9 cellular contexts compared by ENCODE assay signal in the genomic region with DNA sequence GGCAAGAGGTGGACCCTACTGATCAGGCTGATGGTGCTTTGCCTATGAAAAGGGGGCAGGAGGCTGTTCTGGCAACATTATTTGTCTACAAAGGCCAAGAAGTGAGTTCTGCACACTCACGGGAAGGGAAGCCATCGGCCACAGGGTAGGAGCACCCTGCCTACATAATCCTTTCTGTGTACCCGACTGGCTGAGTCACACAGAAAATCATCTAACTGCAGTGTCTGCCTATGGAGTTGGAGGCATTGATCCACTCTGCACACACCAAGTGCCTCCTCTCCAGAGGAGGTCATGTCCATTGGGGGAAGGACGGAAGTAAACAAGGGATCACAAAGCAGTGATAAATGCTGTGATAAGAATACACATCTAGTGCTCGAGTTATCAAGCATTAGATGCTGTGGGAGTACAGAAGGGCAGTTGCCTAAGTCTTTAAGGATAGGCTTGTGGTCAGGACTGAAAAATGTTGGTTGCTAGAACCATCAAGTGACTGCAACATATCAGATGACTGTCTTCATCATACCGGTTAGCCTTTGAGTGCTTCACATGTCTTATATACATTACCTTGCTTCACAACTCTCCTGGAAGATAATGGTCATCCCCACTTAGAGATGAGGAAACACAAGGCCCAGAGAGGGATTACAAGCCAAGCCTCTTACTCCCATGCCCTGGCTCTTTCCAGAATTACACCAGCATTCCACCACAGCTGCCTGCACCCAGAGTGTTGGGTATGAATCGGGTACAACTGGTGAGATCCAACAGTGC. TPM values are rescaled to one million over a fixed set of nuclear protein-coding genes. Genes with fewer than 3 reads are reported as not detected.
A peak's percentile ranks its signal among the peaks of the same experiment; 100 is the strongest.
DNase-seq lines count a peak whose midpoint lies in the region; ATAC-seq and TF ChIP-seq lines count a peak whose summit lies in the region.
"Had no signal": no experiment of that assay in that cellular context is flagged by ENCODE, and none has a peak within 500 bp of the region (broad histone marks: within the 10 kb centered on the region; RNA-seq: fewer than 3 reads in every experiment).

No MANE protein-coding gene starts in this region.

- H3K9me3 Mint-ChIP-seq in T-helper 2 cell treated with Interferon-gamma antibody and Interleukin-4, amounts not matched to agents 5 μg/mL and 100 μg/mL, for 36 hours: no peaks in the 10 kb centered on the region

- no peaks in the 10 kb centered on the region for H3K36me3 Mint-ChIP-seq in T-helper 2 cell treated with Interferon-gamma antibody and Interleukin-4, amounts not matched to agents 5 μg/mL and 100 μg/mL, for 36 hours (ENCODE audit: low read depth)
- no peaks in the 10 kb centered on the region for H3K36me3 Mint-ChIP-seq in T-helper 17 cell (ENCODE audit: low read depth)

- H3K9me3 ChIP-seq in T-helper 17 cell (ENCODE audit: control insufficient read depth, low read length, poor library complexity, severe bottlenecking): no peaks in the 10 kb centered on the region
- no peaks in the 10 kb centered on the region for H3K9me3 ChIP-seq in iPS-15b (ENCODE audit: control insufficient read depth, insufficient read depth, low read length)
- no peaks in the 10 kb centered on the region for H3K9me3 ChIP-seq in spleen

- H3K4me3 ChIP-seq in iPS-15b (ENCODE audit: low read depth, low read length) (peak overlapping the region; percentile 76), spleen (peak overlapping the region in 5 of 8 donors; percentile 64 to 87 (median 79))

- H3K4me3 Mint-ChIP-seq in T-helper 2 cell treated with Interferon-gamma antibody and Interleukin-4, amounts not matched to agents 5 μg/mL and 100 μg/mL, for 36 hours: peak overlapping the region; percentile 73
- H3K4me3 Mint-ChIP-seq in T-helper 17 cell: peak overlapping the region; percentile 67

- 81 to 87% (median 85%) methylated on average over 6 to 7 of the region's 7 CpGs for WGBS in spleen, 5 donors

- peaks cover 3% of the 10 kb centered on the region for H3K36me3 ChIP-seq in iPS-15b (ENCODE audit: control insufficient read depth, insufficient read depth, low read length)
- H3K36me3 ChIP-seq in spleen: peaks cover 0 to 10% (median 0%) of the 10 kb centered on the region in 6 donors

- no peak overlapping the region for H3K27ac ChIP-seq in spleen

- TF ChIP-seq CTCF in spleen (IDR thresholded peaks at IDR 0.05 in 8 of 11, conservative IDR thresholded peaks at IDR 0.05 in 3 of 11): no peak

- peaks cover 22% of the 10 kb centered on the region for H3K4me1 Mint-ChIP-seq in T-helper 2 cell treated with Interferon-gamma antibody and Interleukin-4, amounts not matched to agents 5 μg/mL and 100 μg/mL, for 36 hours (ENCODE audit: low read depth)
- peaks cover 19% of the 10 kb centered on the region for H3K4me1 Mint-ChIP-seq in T-helper 17 cell

- no peak overlapping the region for H3K27ac Mint-ChIP-seq in T-helper 2 cell treated with Interferon-gamma antibody and Interleukin-4, amounts not matched to agents 5 μg/mL and 100 μg/mL, for 36 hours
- H3K27ac Mint-ChIP-seq in T-helper 17 cell: no peak overlapping the region

- H3K27me3 ChIP-seq in iPS-15b (ENCODE audit: control insufficient read depth, insufficient read depth, low read length) (peaks cover 12% of the 10 kb centered on the region), spleen (replicated peaks in 1 of 7) (peaks cover 0 to 48% (median 0%) of the 10 kb centered on the region in 7 donors)

- DNase-seq in T-helper 2 cell treated with Interferon-gamma antibody and Interleukin-4, amounts not matched to agents 5 μg/mL and 100 μg/mL, for 36 hours (ENCODE audit: low spot score): no peak
- DNase-seq in T-helper 2 cell (no peak), T-helper 17 cell (no peak), spleen (peak; percentile 58), SIG-M5 treated with dmso at 0.1 percent for 504 hours (lab: John Stamatoyannopoulos, UW; ENCODE audit: unreplicated experiment) (no peak), NCI-H2081 (lab: John Stamatoyannopoulos, UW) (no peak)
- DNase-seq: aorta had no signal

- intact Hi-C loops in spleen (cut with DNase I; ENCODE audit: low total_unique reads): loop anchor here (10.0 kb wide), 1 partner anchor 171 kb away; no protein-coding TSS in a partner anchor

- H3K4me1 ChIP-seq in iPS-15b (ENCODE audit: control insufficient read depth, insufficient read depth, low read length): peaks cover 4% of the 10 kb centered on the region
- H3K4me1 ChIP-seq in spleen: peaks cover 6 to 35% (median 24%) of the 10 kb centered on the region in 6 donors

- ATAC-seq in T-helper 17 cell: no peak
- no peak for ATAC-seq in GM21737 (IDR thresholded peaks at IDR 0.05; ENCODE audit: unreplicated experiment)

- no peak overlapping the region for H3K9ac ChIP-seq in iPS-15b (ENCODE audit: low read depth, low read length)

- peaks cover 47% of the 10 kb centered on the region for H3K27me3 Mint-ChIP-seq in T-helper 2 cell treated with Interferon-gamma antibody and Interleukin-4, amounts not matched to agents 5 μg/mL and 100 μg/mL, for 36 hours (ENCODE audit: low read depth)
- peaks cover 50% of the 10 kb centered on the region for H3K27me3 Mint-ChIP-seq in T-helper 17 cell

- TF ChIP-seq POLR2A in spleen (IDR thresholded peaks at IDR 0.05): no peak

RNA-seq across cellular contexts. Expression of a gene that starts 1.3 kb away (rescaled TPM):
- 1 to 10 TPM; 3.0 to 4.3 TPM for total RNA-seq in T-helper 17 cell
- total RNA-seq in spleen: 10 to 100 TPM; 16.8 to 32.0 (median 23.0) TPM
- polyA plus RNA-seq in spleen: 10 to 100 TPM; 10.0 to 18.3 (median 14.5) TPM

RNA-seq across cellular contexts. Expression of a gene that starts 28.5 kb away (rescaled TPM):
- total RNA-seq in T-helper 17 cell (1 to 10 TPM; 7.9 to 8.4 TPM), spleen (10 to 100 TPM; 10.4 to 14.7 (median 12.7) TPM)
- polyA plus RNA-seq in spleen: 1 to 10 TPM; 2.3 to 4.1 (median 3.8) TPM

RNA-seq across cellular contexts. Expression of a gene that starts 55.5 kb away (rescaled TPM):
- total RNA-seq in T-helper 17 cell (1,000 to 10,000 TPM; 1,506 to 1,597 TPM), spleen (1,000 to 10,000 TPM; 1,013 to 2,248 (median 1,247) TPM)
- polyA plus RNA-seq in spleen: 1,000 to 10,000 TPM; 5,054 to 9,017 (median 7,616) TPM

RNA-seq across cellular contexts. Expression of a gene that starts 55.6 kb away (rescaled TPM):
- 10 to 100 TPM; 19.6 to 22.2 TPM for total RNA-seq in T-helper 17 cell
- 10 to 100 TPM; 18.3 to 29.7 (median 24.5) TPM for total RNA-seq in spleen
- polyA plus RNA-seq in spleen: 10 to 100 TPM; 13.5 to 32.1 (median 26.0) TPM
